Comparison of ENCODE assay signal across 8 cellular contexts in the genomic region with DNA sequence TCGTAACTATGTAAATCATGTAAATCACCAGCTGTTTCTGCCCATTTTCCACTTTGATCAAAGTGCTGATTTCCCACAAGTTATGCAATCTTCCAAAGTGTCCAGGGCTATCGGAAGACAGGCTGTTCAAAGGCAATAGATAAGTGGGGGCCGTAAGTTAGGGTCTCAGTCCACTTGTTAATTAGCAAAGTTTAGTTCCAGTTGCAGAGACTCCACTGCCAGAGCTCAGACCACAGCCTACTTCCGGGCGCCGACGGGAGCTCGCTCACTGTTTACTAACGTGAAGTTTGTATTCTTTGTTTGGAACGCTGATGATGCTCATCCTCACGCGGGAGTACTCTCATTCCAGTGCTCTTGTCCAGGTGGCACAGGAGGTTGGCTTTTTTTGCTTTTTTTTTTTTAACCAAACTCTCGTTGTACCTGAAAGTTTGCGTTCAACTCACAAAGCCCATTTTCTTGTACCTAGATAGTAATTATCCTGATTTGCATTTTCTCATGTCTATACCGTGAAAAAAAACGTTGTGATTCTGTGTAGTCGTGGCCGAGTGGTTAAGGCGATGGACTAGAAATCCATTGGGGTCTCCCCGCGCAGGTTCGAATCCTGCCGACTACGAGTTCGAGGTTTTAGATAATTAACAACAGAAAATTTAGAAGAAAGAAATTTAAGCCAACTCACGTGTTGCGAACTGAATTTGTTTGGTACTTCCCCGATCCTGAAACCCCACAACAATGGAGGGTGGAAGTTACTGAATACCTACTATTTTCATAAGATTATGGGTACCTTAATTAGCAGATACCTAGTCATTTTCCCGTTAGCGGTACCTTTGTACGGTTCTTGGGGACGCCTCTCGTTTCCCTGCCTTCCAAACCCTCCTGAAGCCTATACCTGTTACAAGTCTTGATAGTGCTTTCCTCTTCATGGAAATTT. TPM values are rescaled to one million over a fixed set of nuclear protein-coding genes. Genes with fewer than 3 reads are reported as not detected.
DNase-seq lines count a peak whose midpoint lies in the region; ATAC-seq, FAIRE-seq and TF ChIP-seq lines count a peak whose summit lies in the region.

No MANE protein-coding gene starts in this region.

- DNase-seq in GF-D8 (lab: John Stamatoyannopoulos, UW) (peak; percentile 66), NCI-H2029 treated with DMSO at 0.1 percent for 48 hours (lab: John Stamatoyannopoulos, UW) (peak; percentile 49), bronchial epithelial cell (ENCODE audit: low read depth) (peak; percentile 68), kidney tubule cell (ENCODE audit: low spot score) (peak; percentile 87)
- DNase-seq in stimulated activated CD4-positive, alpha-beta T cell treated with anti-CD3 and anti-CD28 coated beads, Interleukin-4, amount 100 ng/mL, for 1 hour: peak; percentile 80

- H3K36me3 ChIP-seq in bronchial epithelial cell (ENCODE audit: control insufficient read depth, insufficient read depth, low read length): no peaks in the 10 kb centered on the region

- ATAC-seq in HG02759 (IDR thresholded peaks at IDR 0.05; ENCODE audit: unreplicated experiment) (peak; percentile 59), HG03095 (IDR thresholded peaks at IDR 0.05; ENCODE audit: unreplicated experiment) (no peak)

- peak overlapping the region; percentile 8 for H3K27ac ChIP-seq in VCaP

- no peak for FAIRE-seq in bronchial epithelial cell (lab: Jason Lieb, UNC)

- TF ChIP-seq CTCF in VCaP (conservative IDR thresholded peaks at IDR 0.05): no peak
- TF ChIP-seq CTCF in bronchial epithelial cell (IDR thresholded peaks at IDR 0.05; ENCODE audit: insufficient read depth, low read length, severe bottlenecking): no peak

- no peaks in the 10 kb centered on the region for H3K27me3 ChIP-seq in bronchial epithelial cell (ENCODE audit: control insufficient read depth, insufficient read depth, low read length)

- H3K4me3 ChIP-seq in bronchial epithelial cell (ENCODE audit: low read depth, low read length): peak overlapping the region; percentile 28

RNA-seq across cellular contexts. Expression of a gene that starts 29.9 kb away (rescaled TPM):
- total RNA-seq in bronchial epithelial cell: 6.0 and 6.8 TPM in 2 replicates
